In genomic region chr12:4011597-4011996, GRCh38 we compare ENCODE assay signal across 16 cellular contexts.
DNase-seq lines count a peak whose midpoint lies in the region; ATAC-seq and TF ChIP-seq lines count a peak whose summit lies in the region.
"Had no signal": no experiment of that assay in that cellular context is flagged by ENCODE, and none has a peak within 500 bp of the region (broad histone marks: within the 10 kb centered on the region; RNA-seq: fewer than 3 reads in every experiment).

No MANE protein-coding gene starts in this region.

- in situ Hi-C loops in HAP-1 (cut with MboI; ENCODE audit: low sequenced_read_pairs) = no loop called here

- H3K4me3 ChIP-seq in kidney epithelial cell (ENCODE audit: low read depth, low read length) = no peak overlapping the region
- no peak overlapping the region for H3K4me3 ChIP-seq in HAP-1
- H3K4me3 ChIP-seq: cardiac muscle cell, ovary, SK-N-MC had no signal

- H3K4me3 Mint-ChIP-seq in progenitor cell of endocrine pancreas (ENCODE audit: low read depth) (peak overlapping the region; percentile 0), immature natural killer cell (no peak overlapping the region)
- H3K4me3 Mint-ChIP-seq: activated naive CD4-positive, alpha-beta T cell treated with anti-CD3 and anti-CD28 coated beads, Interleukin-2, amount 50 U/mL, for 24 hours had no signal

- H3K27me3 Mint-ChIP-seq in progenitor cell of endocrine pancreas = no peaks in the 10 kb centered on the region
- peaks cover 0 to 2% (median 1%) of the 10 kb centered on the region in 3 donors for H3K27me3 Mint-ChIP-seq in immature natural killer cell (ENCODE audit: low read depth in 3 of 3)
- H3K27me3 Mint-ChIP-seq: activated naive CD4-positive, alpha-beta T cell treated with anti-CD3 and anti-CD28 coated beads, Interleukin-2, amount 50 U/mL, for 24 hours had no signal

- DNase-seq in HT1080 (ENCODE audit: low read depth) (peak; percentile 58), astrocyte of the hippocampus (ENCODE audit: low read depth, low spot score) (peak; percentile 74), kidney epithelial cell (ENCODE audit: low read depth) (peak; percentile 87), progenitor cell of endocrine pancreas (ENCODE audit: low spot score, unreplicated experiment) (no peak), HAP-1 (ENCODE audit: low spot score in 2 of 2) (no peak), immature natural killer cell (no peak)
- DNase-seq: activated CD4-positive, alpha-beta T cell treated with anti-CD3 and anti-CD28 coated beads, Interleukin-2, amount 50 U/mL, for 1 hour; effector memory CD4-positive, alpha-beta T cell; NCI-H345; ovary; stimulated activated naive CD8-positive, alpha-beta T cell treated with anti-CD3 and anti-CD28 coated beads, Interleukin-15, Interleukin-2, amounts not matched to agents 100 U/mL and 50 U/mL, for 24 hours had no signal

- H3K4me1 Mint-ChIP-seq in progenitor cell of endocrine pancreas (ENCODE audit: low read depth) (peaks cover 62% of the 10 kb centered on the region), immature natural killer cell (no peaks in the 10 kb centered on the region)
- H3K4me1 Mint-ChIP-seq: activated naive CD4-positive, alpha-beta T cell treated with anti-CD3 and anti-CD28 coated beads, Interleukin-2, amount 50 U/mL, for 24 hours had no signal

- no peaks in the 10 kb centered on the region for H3K27me3 ChIP-seq in kidney epithelial cell (ENCODE audit: control insufficient read depth, insufficient read depth, low read length)
- H3K27me3 ChIP-seq in HAP-1 (ENCODE audit: low read depth) = no peaks in the 10 kb centered on the region
- H3K27me3 ChIP-seq: cardiac muscle cell, ovary had no signal

- H3K27ac Mint-ChIP-seq in progenitor cell of endocrine pancreas (peak overlapping the region; percentile 74), immature natural killer cell (peak overlapping the region in 1 of 6 donors; percentile 21)
- H3K27ac Mint-ChIP-seq: activated naive CD4-positive, alpha-beta T cell treated with anti-CD3 and anti-CD28 coated beads, Interleukin-2, amount 50 U/mL, for 24 hours had no signal

- H3K36me3 ChIP-seq in kidney epithelial cell (ENCODE audit: control insufficient read depth, insufficient read depth, low read length) = no peaks in the 10 kb centered on the region
- H3K36me3 ChIP-seq in HAP-1 (replicated peaks) = no peaks in the 10 kb centered on the region
- H3K36me3 ChIP-seq: cardiac muscle cell, ovary had no signal

- H3K9me3 ChIP-seq in HAP-1 = no peaks in the 10 kb centered on the region
- H3K9me3 ChIP-seq: ovary had no signal

- no peaks in the 10 kb centered on the region for H3K36me3 Mint-ChIP-seq in progenitor cell of endocrine pancreas (ENCODE audit: insufficient read depth)
- H3K36me3 Mint-ChIP-seq in immature natural killer cell = no peaks in the 10 kb centered on the region
- H3K36me3 Mint-ChIP-seq: activated naive CD4-positive, alpha-beta T cell treated with anti-CD3 and anti-CD28 coated beads, Interleukin-2, amount 50 U/mL, for 24 hours had no signal

- no peaks in the 10 kb centered on the region for H3K4me1 ChIP-seq in HAP-1

- TF ChIP-seq CTCF in kidney epithelial cell (IDR thresholded peaks at IDR 0.05; ENCODE audit: insufficient read depth, low read length, poor library complexity, severe bottlenecking) (no peak), progenitor cell of endocrine pancreas (IDR thresholded peaks at IDR 0.05; ENCODE audit: unreplicated experiment) (no peak)

- H3K9me3 Mint-ChIP-seq in progenitor cell of endocrine pancreas (ENCODE audit: low read depth) (no peaks in the 10 kb centered on the region), immature natural killer cell (no peaks in the 10 kb centered on the region)
- H3K9me3 Mint-ChIP-seq: activated naive CD4-positive, alpha-beta T cell treated with anti-CD3 and anti-CD28 coated beads, Interleukin-2, amount 50 U/mL, for 24 hours had no signal

- ATAC-seq in GM19463 (IDR thresholded peaks at IDR 0.05; ENCODE audit: unreplicated experiment) = no peak
- ATAC-seq in GM19328 (IDR thresholded peaks at IDR 0.05; ENCODE audit: unreplicated experiment) = no peak
- ATAC-seq: stimulated activated naive CD8-positive, alpha-beta T cell treated with anti-CD3 and anti-CD28 coated beads, Interleukin-15, Interleukin-2, amounts not matched to agents 100 U/mL and 50 U/mL, for 24 hours had no signal

Comparison
In these comparisons a context has a peak if more than half of its experiments do, and no peak if none do; other contexts are left out.
1. DNase-seq: peak in HT1080 (single experiment), astrocyte of the hippocampus (single experiment) and kidney epithelial cell (single experiment); none in progenitor cell of endocrine pancreas (single experiment), HAP-1 (0 of 2) and immature natural killer cell (0 of 3).